Comparison of ENCODE assay signal across 1 cellular context in genomic region chr1:58964880-58965279, GRCh38.
TF ChIP-seq lines count a peak whose summit lies in the region.

No MANE protein-coding gene starts in this region.

TF ChIP-seq in liver, 16 proteins besides CTCF, POLR2A, EP300 and RAD21 (continued from another document):
- peak; percentile 31 for TF ChIP-seq REST (IDR thresholded peaks at IDR 0.05)
- no peak for TF ChIP-seq GABPA (IDR thresholded peaks at IDR 0.05 in 1 of 2, conservative IDR thresholded peaks at IDR 0.05 in 1 of 2)
- peak; percentile 43 for TF ChIP-seq SP1 (IDR thresholded peaks at IDR 0.05)
- TF ChIP-seq JUND (IDR thresholded peaks at IDR 0.05), result peak in 1 of 2 donors; percentile 52
- no peak for TF ChIP-seq TAF1 (conservative IDR thresholded peaks at IDR 0.05)
- TF ChIP-seq ATF3 (IDR thresholded peaks at IDR 0.05), result peak; percentile 71
- TF ChIP-seq NR2F2 (IDR thresholded peaks at IDR 0.05), result no peak
- peak; percentile 80 for TF ChIP-seq MAX (IDR thresholded peaks at IDR 0.05)
- peak; percentile 65 to 76 for TF ChIP-seq HNF4A (conservative IDR thresholded peaks at IDR 0.05)
- TF ChIP-seq YY1 (IDR thresholded peaks at IDR 0.05), result peak; percentile 41
- TF ChIP-seq RXRA (IDR thresholded peaks at IDR 0.05), result peak; percentile 57 to 76
- TF ChIP-seq EGR1 (IDR thresholded peaks at IDR 0.05; ENCODE audit: low read depth in 2 of 2), result no peak
